In genomic region chr12:119804011-119804641, GRCh38 we compare ENCODE assay signal across 9 cellular contexts.
DNase-seq lines count a peak whose midpoint lies in the region; TF ChIP-seq lines count a peak whose summit lies in the region.
"Had no signal": no experiment of that assay in that cellular context is flagged by ENCODE, and none has a peak within 500 bp of the region (broad histone marks: within the 10 kb centered on the region; RNA-seq: fewer than 3 reads in every experiment).

No MANE protein-coding gene starts in this region.

- H3K36me3 ChIP-seq in Caco-2 (ENCODE audit: control insufficient read depth, insufficient read depth, low read length) (no peaks in the 10 kb centered on the region), iPS-15b (ENCODE audit: control insufficient read depth, insufficient read depth, low read length) (no peaks in the 10 kb centered on the region)
- H3K36me3 ChIP-seq: ovary had no signal

- H3K27me3 ChIP-seq in Caco-2 (replicated peaks; ENCODE audit: control insufficient read depth, insufficient read depth, low read length) (no peaks in the 10 kb centered on the region), iPS-15b (ENCODE audit: control insufficient read depth, insufficient read depth, low read length) (no peaks in the 10 kb centered on the region)
- H3K27me3 ChIP-seq: ovary had no signal

- DNase-seq in Caco-2 (peak; percentile 65), Kasumi-1 (lab: John Stamatoyannopoulos, UW) (peak; percentile 73 to 89), astrocyte of the spinal cord (ENCODE audit: low read depth, low spot score) (peak; percentile 68), skeletal muscle cell (ENCODE audit: low read depth) (no peak), NCI-H345 (lab: John Stamatoyannopoulos, UW) (no peak), DMS153 (lab: John Stamatoyannopoulos, UW) (no peak), activated gamma-delta T cell (lab: John Stamatoyannopoulos, UW) (no peak)

- no peak overlapping the region for H3K9ac ChIP-seq in iPS-15b (ENCODE audit: low read depth, low read length)

- H3K27ac Mint-ChIP-seq in Caco-2 (ENCODE audit: unreplicated experiment), result no peak overlapping the region

- peaks cover 6% of the 10 kb centered on the region for H3K4me1 Mint-ChIP-seq in Caco-2 (ENCODE audit: low read depth, unreplicated experiment)

- H3K4me3 Mint-ChIP-seq in Caco-2 (ENCODE audit: unreplicated experiment), result no peak overlapping the region

- CTCF ChIA-PET in Caco-2 (lab: Charles Lee), result interaction anchor here (0.5 to 1.3 kb wide), 10 partner anchors 8 to 355 kb away, joined by 3 to 5 read pairs (median 4); no protein-coding TSS in a partner anchor

- no peaks in the 10 kb centered on the region for H3K27me3 Mint-ChIP-seq in Caco-2 (ENCODE audit: insufficient read depth, unreplicated experiment)

- H3K9me3 Mint-ChIP-seq in Caco-2 (ENCODE audit: unreplicated experiment), result peaks cover 10% of the 10 kb centered on the region

- intact Hi-C loops in Caco-2 (cut with micrococcal nuclease; ENCODE audit: unreplicated experiment), result loop anchor here (1.0 kb wide), 1 partner anchor 98 kb away; no protein-coding TSS in a partner anchor

- no peak overlapping the region for H3K4me3 ChIP-seq in Caco-2 (ENCODE audit: low read depth, low read length)
- H3K4me3 ChIP-seq in astrocyte of the spinal cord (ENCODE audit: low read depth, low read length), result peak overlapping the region; percentile 45
- H3K4me3 ChIP-seq in iPS-15b (ENCODE audit: low read depth, low read length), result peak overlapping the region; percentile 57
- H3K4me3 ChIP-seq in skeletal muscle cell (ENCODE audit: low read depth, low read length), result peak overlapping the region; percentile 48
- H3K4me3 ChIP-seq: ovary had no signal

- H3K36me3 Mint-ChIP-seq in Caco-2 (ENCODE audit: insufficient read depth, unreplicated experiment), result peaks cover 25% of the 10 kb centered on the region

- peak; percentile 48 to 79 for TF ChIP-seq CTCF in Caco-2 (IDR thresholded peaks at IDR 0.05; ENCODE audit: insufficient read depth in 1 of 2, low read depth in 1 of 2, low read length in 1 of 2, severe bottlenecking in 1 of 2, unreplicated experiment in 1 of 2)
- peak; percentile 52 for TF ChIP-seq CTCF in astrocyte of the spinal cord (IDR thresholded peaks at IDR 0.05; ENCODE audit: low read depth, low read length)

- in situ Hi-C loops in astrocyte of the spinal cord (cut with HindIII; ENCODE audit: low sequenced_read_pairs), result no loop called here

- no peaks in the 10 kb centered on the region for H3K9me3 ChIP-seq in Caco-2
- H3K9me3 ChIP-seq in iPS-15b (ENCODE audit: control insufficient read depth, insufficient read depth, low read length), result no peaks in the 10 kb centered on the region
- H3K9me3 ChIP-seq: ovary had no signal

- no peaks in the 10 kb centered on the region for H3K4me1 ChIP-seq in Caco-2
- H3K4me1 ChIP-seq in iPS-15b (ENCODE audit: control insufficient read depth, insufficient read depth, low read length), result peaks cover 7% of the 10 kb centered on the region

- POLR2A ChIA-PET in Caco-2 (lab: Charles Lee), result interaction anchor here (0.5 to 1.0 kb wide), 2 partner anchors 75 to 95 kb away, joined by 3 to 4 read pairs; no protein-coding TSS in a partner anchor

- BruUV-seq in Caco-2 (replicated peaks; lab: Mats Ljungman, UMichigan), result no TSS peak

Comparison
In these comparisons a context has a peak if more than half of its experiments do, and no peak if none do; other contexts are left out.
1. DNase-seq: peak in Caco-2 (2 of 2), Kasumi-1 (2 of 2) and astrocyte of the spinal cord (single experiment); none in skeletal muscle cell (single experiment), NCI-H345 (single experiment), DMS153 (single experiment) and activated gamma-delta T cell (single experiment).